ENCODE assay signal across 26 cellular contexts in genomic region chr14:55957950-55958349, GRCh38.
DNase-seq lines count a peak whose midpoint lies in the region; FAIRE-seq and TF ChIP-seq lines count a peak whose summit lies in the region.
"Had no signal": no experiment of that assay in that cellular context is flagged by ENCODE, and none has a peak within 500 bp of the region (broad histone marks: within the 10 kb centered on the region; RNA-seq: fewer than 3 reads in every experiment).

No MANE protein-coding gene starts in this region.

- H3K4me1 ChIP-seq in CD4-positive, alpha-beta memory T cell (ENCODE audit: insufficient read depth, low read length): no peaks in the 10 kb centered on the region
- H3K4me1 ChIP-seq: body of pancreas, prostate gland, suprapubic skin had no signal

- FAIRE-seq in bronchial epithelial cell (lab: Jason Lieb, UNC): peak; percentile 50
- FAIRE-seq: D721Med, frontal cortex, HTR-8/SVneo had no signal

- H3K36me3 ChIP-seq in bronchial epithelial cell (ENCODE audit: control insufficient read depth, insufficient read depth, low read length): no peaks in the 10 kb centered on the region
- H3K36me3 ChIP-seq in CD4-positive, alpha-beta memory T cell (ENCODE audit: insufficient read depth, low read length): no peaks in the 10 kb centered on the region
- H3K36me3 ChIP-seq: prostate gland, suprapubic skin, WERI-Rb-1 had no signal

- peaks cover 3% of the 10 kb centered on the region in 2 donors for H3K27me3 Mint-ChIP-seq in CD4-positive, alpha-beta memory T cell

- H3K36me3 Mint-ChIP-seq in CD4-positive, alpha-beta memory T cell: no peaks in the 10 kb centered on the region
- H3K36me3 Mint-ChIP-seq: activated naive CD4-positive, alpha-beta T cell treated with anti-CD3 and anti-CD28 coated beads, Interleukin-2, amount 50 U/mL, for 24 hours; naive thymus-derived CD8-positive, alpha-beta T cell had no signal

- POLR2A ChIA-PET in CD4-positive, alpha-beta memory T cell (lab: Charles Lee; ENCODE audit: partially characterized antibody): no interaction called here

- peak; percentile 50 for DNase-seq in NCI-H82 (lab: John Stamatoyannopoulos, UW)
- DNase-seq in NCI-H82 treated with DMSO at 0.1 percent for 48 hours (lab: John Stamatoyannopoulos, UW; ENCODE audit: unreplicated experiment): no peak
- DNase-seq in bronchial epithelial cell (ENCODE audit: low read depth): no peak
- DNase-seq in medulla oblongata (ENCODE audit: extremely low spot score): peak; percentile 57
- DNase-seq in CD4-positive, alpha-beta memory T cell: no peak
- DNase-seq in epidermal melanocyte (ENCODE audit: insufficient read length, low spot score): no peak
- DNase-seq in hippocampal formation (lab: John Stamatoyannopoulos, UW): no peak
- no peak for DNase-seq in effector CD4-positive, alpha-beta T cell
- DNase-seq: activated CD8-positive, alpha-beta T cell treated with anti-CD3 and anti-CD28 coated beads, Interleukin-2, amount 10 ng/mL, durations not matched to agents 7 days and 5 days; activated T-cell treated with anti-CD3 and anti-CD28 coated beads, Interleukin-2, amount 50 U/mL, for 48 hours; body of pancreas; cortex of kidney; naive thymus-derived CD8-positive, alpha-beta T cell; NCI-H187; NCI-H510A treated with DMSO at 0.1 percent for 48 hours; PC-3; SIG-M5; T-helper 17 cell; WERI-Rb-1 had no signal

- H3K4me3 ChIP-seq in bronchial epithelial cell (ENCODE audit: low read depth, low read length): no peak overlapping the region
- no peak overlapping the region for H3K4me3 ChIP-seq in CD4-positive, alpha-beta memory T cell (ENCODE audit: low read length in 2 of 2)
- H3K4me3 ChIP-seq: body of pancreas, prostate gland, suprapubic skin had no signal

- CTCF ChIA-PET in CD4-positive, alpha-beta memory T cell (lab: Charles Lee; ENCODE audit: partially characterized antibody): no interaction called here

- no peak overlapping the region for H3K4me3 Mint-ChIP-seq in CD4-positive, alpha-beta memory T cell
- H3K4me3 Mint-ChIP-seq: activated CD8-positive, alpha-beta T cell treated with anti-CD3 and anti-CD28 coated beads, Interleukin-2, amount 10 ng/mL, durations not matched to agents 7 days and 5 days; activated naive CD4-positive, alpha-beta T cell treated with anti-CD3 and anti-CD28 coated beads, Interleukin-2, amount 50 U/mL, for 24 hours; naive thymus-derived CD8-positive, alpha-beta T cell; T-helper 17 cell had no signal

- H3K27me3 ChIP-seq in bronchial epithelial cell (ENCODE audit: control insufficient read depth, insufficient read depth, low read length): peaks cover 8% of the 10 kb centered on the region
- no peaks in the 10 kb centered on the region for H3K27me3 ChIP-seq in CD4-positive, alpha-beta memory T cell (ENCODE audit: insufficient read depth, low read length)
- H3K27me3 ChIP-seq: body of pancreas, suprapubic skin had no signal

- no peaks in the 10 kb centered on the region for H3K4me1 Mint-ChIP-seq in CD4-positive, alpha-beta memory T cell
- H3K4me1 Mint-ChIP-seq: activated naive CD4-positive, alpha-beta T cell treated with anti-CD3 and anti-CD28 coated beads, Interleukin-2, amount 50 U/mL, for 24 hours; naive thymus-derived CD8-positive, alpha-beta T cell; T-helper 17 cell had no signal

- no peak for TF ChIP-seq CTCF in bronchial epithelial cell (IDR thresholded peaks at IDR 0.05; ENCODE audit: insufficient read depth, low read length, severe bottlenecking)

- H3K9me3 ChIP-seq in CD4-positive, alpha-beta memory T cell (ENCODE audit: control insufficient read depth in 1 of 2, low read length in 2 of 2): no peaks in the 10 kb centered on the region
- H3K9me3 ChIP-seq: body of pancreas, prostate gland, suprapubic skin had no signal

- H3K27ac ChIP-seq in CD4-positive, alpha-beta memory T cell (ENCODE audit: low read depth, low read length): no peak overlapping the region
- H3K27ac ChIP-seq: epithelial cell of prostate, prostate gland, suprapubic skin, WERI-Rb-1 had no signal

- no peak overlapping the region for H3K27ac Mint-ChIP-seq in CD4-positive, alpha-beta memory T cell
- H3K27ac Mint-ChIP-seq: activated CD8-positive, alpha-beta T cell treated with anti-CD3 and anti-CD28 coated beads, Interleukin-2, amount 10 ng/mL, durations not matched to agents 7 days and 5 days; activated naive CD4-positive, alpha-beta T cell treated with anti-CD3 and anti-CD28 coated beads, Interleukin-2, amount 50 U/mL, for 24 hours; naive thymus-derived CD8-positive, alpha-beta T cell; T-helper 17 cell had no signal

- intact Hi-C loops in CD4-positive, alpha-beta memory T cell (cut with micrococcal nuclease): no loop called here

- H3K9me3 Mint-ChIP-seq in CD4-positive, alpha-beta memory T cell: no peaks in the 10 kb centered on the region
- H3K9me3 Mint-ChIP-seq: activated naive CD4-positive, alpha-beta T cell treated with anti-CD3 and anti-CD28 coated beads, Interleukin-2, amount 50 U/mL, for 24 hours; naive thymus-derived CD8-positive, alpha-beta T cell had no signal

Comparison
In these comparisons a context has a peak if more than half of its experiments do, and no peak if none do; other contexts are left out.
1. DNase-seq: peak in NCI-H82 (single experiment) and medulla oblongata (single experiment); none in NCI-H82 treated with DMSO at 0.1 percent for 48 hours (single experiment), bronchial epithelial cell (single experiment), CD4-positive, alpha-beta memory T cell (0 of 5), epidermal melanocyte (single experiment), hippocampal formation (0 of 2) and effector CD4-positive, alpha-beta T cell (single experiment).